Comparison of ENCODE assay signal across 8 cellular contexts in genomic region chr11:35163707-35164496, GRCh38. TPM values are rescaled to one million over a fixed set of nuclear protein-coding genes. Genes with fewer than 3 reads are reported as not detected.
DNase-seq lines count a peak whose midpoint lies in the region; ATAC-seq and TF ChIP-seq lines count a peak whose summit lies in the region.

No MANE protein-coding gene starts in this region.

- peak; percentile 53 for TF ChIP-seq CTCF in GM10248 (IDR thresholded peaks at IDR 0.05; ENCODE audit: control extremely low read depth, extremely low read depth, low read depth, missing control alignments)
- peak; percentile 62 for TF ChIP-seq CTCF in HFFc6 (IDR thresholded peaks at IDR 0.05)
- no peak for TF ChIP-seq CTCF in omental fat pad (IDR thresholded peaks at IDR 0.05)
- no peak for TF ChIP-seq CTCF in mesothelial cell of epicardium (IDR thresholded peaks at IDR 0.05; ENCODE audit: unreplicated experiment)

- peak overlapping the region; percentile 85 for H3K4me3 Mint-ChIP-seq in HFFc6
- H3K4me3 Mint-ChIP-seq in activated naive CD4-positive, alpha-beta T cell treated with anti-CD3 and anti-CD28 coated beads for 36 hours = no peak overlapping the region
- H3K4me3 Mint-ChIP-seq in naive thymus-derived CD8-positive, alpha-beta T cell = peak overlapping the region; percentile 41 to 91 (median 76)
- no peak overlapping the region for H3K4me3 Mint-ChIP-seq in mesothelial cell of epicardium

- POLR2A ChIA-PET in GM10248 (lab: Yijun Ruan, JAX) = interaction anchor here (1.2 to 1.5 kb wide), 2 partner anchors 9 to 10 kb away, joined by 3 read pairs; no protein-coding TSS in a partner anchor
- POLR2A ChIA-PET in naive thymus-derived CD8-positive, alpha-beta T cell (lab: Charles Lee) = interaction anchor here (0.6 to 12.3 kb wide), 14 partner anchors 9 to 239 kb away, joined by 3 to 294 read pairs (median 4); partner anchors contain the start of gene CD44

- H3K27ac Mint-ChIP-seq in HFFc6 (peak overlapping the region; percentile 99), mesothelial cell of epicardium (no peak overlapping the region)
- peak overlapping the region; percentile 98 for H3K27ac Mint-ChIP-seq in activated naive CD4-positive, alpha-beta T cell treated with anti-CD3 and anti-CD28 coated beads for 36 hours
- H3K27ac Mint-ChIP-seq in naive thymus-derived CD8-positive, alpha-beta T cell = peak overlapping the region; percentile 89 to 100 (median 100)

- H3K4me1 Mint-ChIP-seq in HFFc6 (ENCODE audit: low read depth) (peaks cover 100% of the 10 kb centered on the region), mesothelial cell of epicardium (no peaks in the 10 kb centered on the region)
- peaks cover 99% of the 10 kb centered on the region for H3K4me1 Mint-ChIP-seq in activated naive CD4-positive, alpha-beta T cell treated with anti-CD3 and anti-CD28 coated beads for 36 hours (ENCODE audit: low read depth)
- peaks cover 59 to 100% (median 100%) of the 10 kb centered on the region in 4 donors for H3K4me1 Mint-ChIP-seq in naive thymus-derived CD8-positive, alpha-beta T cell

- H3K27me3 Mint-ChIP-seq in HFFc6 (ENCODE audit: insufficient read depth) (peaks cover 15% of the 10 kb centered on the region; the same call in 1 of the 2 replicates), mesothelial cell of epicardium (ENCODE audit: low read depth) (peaks cover 20% of the 10 kb centered on the region)
- no peaks in the 10 kb centered on the region for H3K27me3 Mint-ChIP-seq in activated naive CD4-positive, alpha-beta T cell treated with anti-CD3 and anti-CD28 coated beads for 36 hours (ENCODE audit: low read depth)
- H3K27me3 Mint-ChIP-seq in naive thymus-derived CD8-positive, alpha-beta T cell = peaks cover 0 to 2% (median 0%) of the 10 kb centered on the region in 5 donors

- DNase-seq in GM10248 (ENCODE audit: extremely low spot score) (no peak), HFFc6 (no peak), SKM-1 (lab: John Stamatoyannopoulos, UW; ENCODE audit: unreplicated experiment) (no peak), omental fat pad (ENCODE audit: low spot score) (no peak), mesothelial cell of epicardium (ENCODE audit: low spot score in 2 of 2, unreplicated experiment in 2 of 2) (no peak)
- peak; percentile 68 for DNase-seq in activated naive CD4-positive, alpha-beta T cell treated with anti-CD3 and anti-CD28 coated beads for 36 hours
- peak in 7 of 10 donors; percentile 42 to 76 (median 64) for DNase-seq in naive thymus-derived CD8-positive, alpha-beta T cell

- H3K9me3 Mint-ChIP-seq in HFFc6 = no peaks in the 10 kb centered on the region
- H3K9me3 Mint-ChIP-seq in activated naive CD4-positive, alpha-beta T cell treated with anti-CD3 and anti-CD28 coated beads for 36 hours = no peaks in the 10 kb centered on the region
- H3K9me3 Mint-ChIP-seq in naive thymus-derived CD8-positive, alpha-beta T cell = no peaks in the 10 kb centered on the region
- H3K9me3 Mint-ChIP-seq in mesothelial cell of epicardium = no peaks in the 10 kb centered on the region

- H3K36me3 Mint-ChIP-seq in HFFc6 (ENCODE audit: low read depth) (peaks cover 71% of the 10 kb centered on the region), mesothelial cell of epicardium (no peaks in the 10 kb centered on the region)
- peaks cover 47% of the 10 kb centered on the region for H3K36me3 Mint-ChIP-seq in activated naive CD4-positive, alpha-beta T cell treated with anti-CD3 and anti-CD28 coated beads for 36 hours (ENCODE audit: low read depth)
- H3K36me3 Mint-ChIP-seq in naive thymus-derived CD8-positive, alpha-beta T cell = peaks cover 1 to 18% (median 14%) of the 10 kb centered on the region in 3 donors

- CTCF ChIA-PET in GM10248 (lab: Yijun Ruan, JAX) = interaction anchor here (0.7 to 8.9 kb wide), 26 partner anchors 8 to 242 kb away, joined by 3 to 102 read pairs (median 4); partner anchors contain the start of gene CD44
- CTCF ChIA-PET in activated naive CD4-positive, alpha-beta T cell treated with anti-CD3 and anti-CD28 coated beads for 36 hours (lab: Charles Lee) = interaction anchor here (0.6 to 5.0 kb wide), 20 partner anchors 8 to 452 kb away, joined by 3 to 26 read pairs (median 6); no protein-coding TSS in a partner anchor

- peak in 1 of 2 donors; percentile 5 for ATAC-seq in naive thymus-derived CD8-positive, alpha-beta T cell
- ATAC-seq in omental fat pad (ENCODE audit: low FRiP score) (no peak), GM19455 (IDR thresholded peaks at IDR 0.05; ENCODE audit: unreplicated experiment) (no peak)

- intact Hi-C loops in activated naive CD4-positive, alpha-beta T cell treated with anti-CD3 and anti-CD28 coated beads for 36 hours (cut with micrococcal nuclease) = loop anchor here (1.0 kb wide), 1 partner anchor 166 kb away; no protein-coding TSS in a partner anchor

RNA-seq across cellular contexts. Expression of gene CD44, which starts 24.9 kb away (rescaled TPM):
- total RNA-seq in HFFc6 (2021; fragmentation: NEBNext Ultra II Directional; extraction: Animal tissue kit (Norgen Biotek cat#: 25700)) = 1,000 to 10,000 TPM; 1,912 to 2,221 (median 2,175) TPM
- 100 to 1,000 TPM; 389 to 405 TPM for total RNA-seq in activated naive CD4-positive, alpha-beta T cell treated with anti-CD3 and anti-CD28 coated beads for 36 hours
- total RNA-seq in naive thymus-derived CD8-positive, alpha-beta T cell = 100 to 1,000 TPM; 650 to 703 TPM
- polyA plus RNA-seq in naive thymus-derived CD8-positive, alpha-beta T cell = 100 to 1,000 TPM; 291 TPM
- total RNA-seq in omental fat pad = 100 to 1,000 TPM in 3 of 4 donors, 10 to 100 TPM in 1; 92.7 to 627 (median 158) TPM
- 1.7 to 2.9 TPM (median 1.9 TPM) in 3 replicates for total RNA-seq in mesothelial cell of epicardium

Comparison
In these comparisons a context has a peak if more than half of its experiments do, and no peak if none do; other contexts are left out.
1. DNase-seq: peak in activated naive CD4-positive, alpha-beta T cell treated with anti-CD3 and anti-CD28 coated beads for 36 hours (single experiment) and naive thymus-derived CD8-positive, alpha-beta T cell (7 of 10); none in GM10248 (single experiment), HFFc6 (single experiment), SKM-1 (single experiment), omental fat pad (single experiment) and mesothelial cell of epicardium (0 of 2).
2. CTCF ChIP-seq: peak in GM10248 (single experiment) and HFFc6 (single experiment); none in omental fat pad (0 of 3) and mesothelial cell of epicardium (single experiment).
3. H3K4me3 Mint-ChIP-seq: peak in HFFc6 (single experiment) and naive thymus-derived CD8-positive, alpha-beta T cell (10 of 10); none in activated naive CD4-positive, alpha-beta T cell treated with anti-CD3 and anti-CD28 coated beads for 36 hours (single experiment) and mesothelial cell of epicardium (single experiment).
4. RNA of gene CD44, which starts 24.9 kb away (total RNA-seq): 1,912 to 2,221 TPM in HFFc6, 650 to 703 TPM in naive thymus-derived CD8-positive, alpha-beta T cell, 389 to 405 TPM in activated naive CD4-positive, alpha-beta T cell treated with anti-CD3 and anti-CD28 coated beads for 36 hours and 92.7 to 627 TPM in omental fat pad; 1.7 to 2.9 TPM in mesothelial cell of epicardium; every median in the first group is over 10 times any median in the second.